Comparison of ENCODE assay signal across 1 cellular context in the genomic region with DNA sequence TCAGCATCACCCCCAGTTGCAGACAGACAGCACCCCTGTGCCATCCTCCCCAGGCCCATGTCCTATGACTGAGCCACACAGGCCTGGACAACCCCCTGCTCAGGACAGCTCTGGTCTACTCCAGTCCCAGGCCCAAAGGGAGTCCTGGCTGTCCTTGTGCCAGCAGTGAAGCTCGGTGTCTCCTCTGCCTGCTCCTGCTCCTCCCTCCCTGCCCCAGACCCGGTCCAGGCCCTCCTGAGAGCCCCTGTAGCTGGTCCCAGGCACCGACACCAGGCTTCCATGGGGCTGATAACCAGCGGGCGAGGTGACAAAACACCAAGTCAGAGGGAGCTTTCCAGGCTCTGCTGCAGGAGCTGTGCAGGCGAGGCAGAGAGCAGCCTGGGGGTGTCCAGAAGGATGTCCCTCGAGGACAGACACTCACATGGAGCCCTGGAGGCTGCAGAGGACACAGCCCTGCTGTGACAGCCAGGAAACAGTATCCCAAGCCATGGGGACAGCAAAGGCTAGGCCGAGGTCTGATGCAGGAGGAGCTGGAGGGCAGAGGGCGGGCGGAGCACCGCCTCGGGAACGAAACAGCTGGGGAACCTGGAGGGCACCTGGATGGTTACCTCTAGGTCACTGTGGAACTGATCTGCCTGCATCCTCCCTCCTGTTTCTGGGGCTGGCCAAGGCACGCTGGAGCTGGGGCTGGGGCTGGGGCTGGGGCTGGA.
TF ChIP-seq lines count a peak whose summit lies in the region.

No MANE protein-coding gene starts in this region.

TF ChIP-seq in H1, 55 proteins besides CTCF, POLR2A, EP300 and RAD21 (continued from another document):
- TF ChIP-seq SIN3A (conservative IDR thresholded peaks at IDR 0.05 in 1 of 2, IDR thresholded peaks at IDR 0.05 in 1 of 2; ENCODE audit: low read depth in 1 of 2, low read length in 2 of 2): no peak
- TF ChIP-seq KDM5A (IDR thresholded peaks at IDR 0.05; ENCODE audit: low read length): no peak
- TF ChIP-seq ASH2L (IDR thresholded peaks at IDR 0.05; ENCODE audit: low read length): no peak
- TF ChIP-seq TCF12 (IDR thresholded peaks at IDR 0.05; ENCODE audit: low read depth, low read length): no peak
